ENCODE assay signal across 8 cellular contexts in genomic region chr15:89244512-89244869, GRCh38. TPM values are rescaled to one million over a fixed set of nuclear protein-coding genes. Genes with fewer than 3 reads are reported as not detected.
A peak's percentile ranks its signal among the peaks of the same experiment; 100 is the strongest.
DNase-seq lines count a peak whose midpoint lies in the region; ATAC-seq and TF ChIP-seq lines count a peak whose summit lies in the region.

No MANE protein-coding gene starts in this region.

- peaks cover 36% of the 10 kb centered on the region for H3K4me1 Mint-ChIP-seq in neural crest cell

- DNase-seq in HuH-7.5 (ENCODE audit: low spot score) (peak; percentile 39), colonic mucosa (no peak), neural crest cell (ENCODE audit: low read depth, low spot score) (no peak), germinal center (ENCODE audit: low spot score) (no peak), substantia nigra (lab: John Stamatoyannopoulos, UW) (no peak), cerebellar nuclear complex (lab: John Stamatoyannopoulos, UW) (no peak)

- H3K9ac ChIP-seq in colonic mucosa (ENCODE audit: low read depth in 2 of 2, low read length in 2 of 2), result peak overlapping the region; percentile 64 to 93

- H3K36me3 ChIP-seq in colonic mucosa, result no peaks in the 10 kb centered on the region

- no peaks in the 10 kb centered on the region for H3K27me3 ChIP-seq in colonic mucosa

- TF ChIP-seq CTCF in 22Rv1 (IDR thresholded peaks at IDR 0.05) (no peak), colonic mucosa (IDR thresholded peaks at IDR 0.05) (no peak), neural crest cell (conservative IDR thresholded peaks at IDR 0.05) (no peak)

- H3K9me3 ChIP-seq in colonic mucosa, result no peaks in the 10 kb centered on the region

- peaks cover 22% of the 10 kb centered on the region for H3K36me3 Mint-ChIP-seq in neural crest cell (ENCODE audit: low read depth)

- H3K27me3 Mint-ChIP-seq in neural crest cell (ENCODE audit: low read depth), result no peaks in the 10 kb centered on the region

- H3K4me3 ChIP-seq in colonic mucosa, result peak overlapping the region; percentile 66

- no peaks in the 10 kb centered on the region for H3K4me1 ChIP-seq in colonic mucosa

- H3K27ac Mint-ChIP-seq in neural crest cell (ENCODE audit: unreplicated experiment), result peak overlapping the region; percentile 94

- ATAC-seq in GM19023 (IDR thresholded peaks at IDR 0.05; ENCODE audit: unreplicated experiment), result peak; percentile 4

- intact Hi-C loops in colonic mucosa (cut with DNase I), result loop anchor here (5.0 kb wide), 1 partner anchor 37 kb away; no protein-coding TSS in a partner anchor

- peak overlapping the region; percentile 94 for H3K4me3 Mint-ChIP-seq in neural crest cell

- H3K9me3 Mint-ChIP-seq in neural crest cell, result peaks cover under 1% of the 10 kb centered on the region

- H3K27ac ChIP-seq in 22Rv1 (peak overlapping the region; percentile 77), colonic mucosa (no peak overlapping the region), substantia nigra (ENCODE audit: low read depth, low read length, poor library complexity, severe bottlenecking) (no peak overlapping the region)

RNA-seq across cellular contexts. Expression of gene FANCI, which starts 0.7 kb away (rescaled TPM):
- total RNA-seq in colonic mucosa, result 10 to 100 TPM; 19.9 to 76.9 TPM
- total RNA-seq in neural crest cell, result 164 and 172 TPM in 2 replicates

RNA-seq across cellular contexts. Expression of gene RLBP1, which starts 23.1 kb away (rescaled TPM):
- total RNA-seq in colonic mucosa, result not detected
- 5.7 and 6.3 TPM in 2 replicates for total RNA-seq in neural crest cell
